In genomic region chr19:39130337-39131254, GRCh38 we compare ENCODE assay signal across 1 cellular context.
TF ChIP-seq lines count a peak whose summit lies in the region.

No MANE protein-coding gene starts in this region.

TF ChIP-seq in GM12878, 131 proteins besides CTCF, POLR2A, EP300 and RAD21:
- no peak for TF ChIP-seq ZNF384 (IDR thresholded peaks at IDR 0.05; ENCODE audit: borderline replicate concordance, low read depth, low read length)
- no peak for TF ChIP-seq ZNF687 (IDR thresholded peaks at IDR 0.05)
- TF ChIP-seq MYC (IDR thresholded peaks at IDR 0.05; ENCODE audit: insufficient read depth, insufficient read length, insufficient replicate concordance, low read length, severe bottlenecking), result no peak
- no peak for TF ChIP-seq WRNIP1 (IDR thresholded peaks at IDR 0.05; ENCODE audit: borderline replicate concordance, low read depth, low read length)
- TF ChIP-seq CEBPB (IDR thresholded peaks at IDR 0.05; ENCODE audit: borderline replicate concordance in 1 of 2, low read depth in 2 of 2, low read length in 2 of 2), result no peak
- TF ChIP-seq IRF3 (IDR thresholded peaks at IDR 0.05), result no peak
- no peak for TF ChIP-seq TARDBP (IDR thresholded peaks at IDR 0.05; ENCODE audit: borderline replicate concordance)
- TF ChIP-seq STAT3 (IDR thresholded peaks at IDR 0.05; ENCODE audit: low read depth, low read length), result no peak
- TF ChIP-seq YBX1 (IDR thresholded peaks at IDR 0.05), result no peak
- no peak for TF ChIP-seq CBX3 (IDR thresholded peaks at IDR 0.05; ENCODE audit: borderline replicate concordance, low read depth)
- no peak for TF ChIP-seq MTA3 (IDR thresholded peaks at IDR 0.05; ENCODE audit: borderline replicate concordance, low read length)
- TF ChIP-seq NR2C1 (IDR thresholded peaks at IDR 0.05), result no peak
- no peak for TF ChIP-seq POLR2AphosphoS5 (IDR thresholded peaks at IDR 0.05; ENCODE audit: low read length)
- no peak for TF ChIP-seq MEF2A (IDR thresholded peaks at IDR 0.05; ENCODE audit: insufficient read depth, low read depth, low read length)
- TF ChIP-seq NBN (IDR thresholded peaks at IDR 0.05), result 0 out of 2 replicates have a peak, but pooled peaks have one; percentile 25
- TF ChIP-seq NR2F1 (conservative IDR thresholded peaks at IDR 0.05), result no peak
- no peak for TF ChIP-seq ZBTB40 (IDR thresholded peaks at IDR 0.05; ENCODE audit: borderline replicate concordance)
- no peak for TF ChIP-seq PKNOX1 (IDR thresholded peaks at IDR 0.05)
- TF ChIP-seq ZNF217 (IDR thresholded peaks at IDR 0.05), result no peak
- TF ChIP-seq EGR1 (IDR thresholded peaks at IDR 0.05; ENCODE audit: borderline replicate concordance in 1 of 2, low read depth in 2 of 2, low read length in 2 of 2), result no peak
- 0 out of 2 replicates have a peak, but pooled peaks have one; percentile 20 for TF ChIP-seq MLLT1 (IDR thresholded peaks at IDR 0.05)
- TF ChIP-seq PML (IDR thresholded peaks at IDR 0.05; ENCODE audit: low read length), result no peak
- TF ChIP-seq USF2 (IDR thresholded peaks at IDR 0.05; ENCODE audit: borderline replicate concordance, low read depth, low read length), result no peak
- TF ChIP-seq ATF3 (IDR thresholded peaks at IDR 0.05; ENCODE audit: borderline replicate concordance, extremely low read depth, low read depth, low read length), result no peak
- no peak for TF ChIP-seq EZH2 (IDR thresholded peaks at IDR 0.05; ENCODE audit: borderline replicate concordance, control insufficient read depth, low read depth, low read length)
- TF ChIP-seq BCL3 (IDR thresholded peaks at IDR 0.05; ENCODE audit: borderline replicate concordance, insufficient read depth, low read depth, low read length, poor library complexity, severe bottlenecking), result no peak
- TF ChIP-seq BRCA1 (IDR thresholded peaks at IDR 0.05; ENCODE audit: low read depth, low read length), result no peak
- TF ChIP-seq HSF1 (IDR thresholded peaks at IDR 0.05; ENCODE audit: low read depth, low read length), result no peak
- TF ChIP-seq SMARCA5 (IDR thresholded peaks at IDR 0.05), result peak; percentile 96
- no peak for TF ChIP-seq LARP7 (IDR thresholded peaks at IDR 0.05)
- no peak for TF ChIP-seq MTA2 (IDR thresholded peaks at IDR 0.05; ENCODE audit: low read depth)
- peak; percentile 85; the same call in 1 of the 2 replicates for TF ChIP-seq NFXL1 (IDR thresholded peaks at IDR 0.05; ENCODE audit: borderline replicate concordance)
- TF ChIP-seq BMI1 (IDR thresholded peaks at IDR 0.05; ENCODE audit: borderline replicate concordance), result no peak
- TF ChIP-seq SREBF2 (IDR thresholded peaks at IDR 0.05; ENCODE audit: low read length), result no peak
- no peak for TF ChIP-seq SMAD1 (IDR thresholded peaks at IDR 0.05; ENCODE audit: low read depth, partially characterized antibody)
